Comparison of ENCODE assay signal across 1 cellular context in the genomic region with DNA sequence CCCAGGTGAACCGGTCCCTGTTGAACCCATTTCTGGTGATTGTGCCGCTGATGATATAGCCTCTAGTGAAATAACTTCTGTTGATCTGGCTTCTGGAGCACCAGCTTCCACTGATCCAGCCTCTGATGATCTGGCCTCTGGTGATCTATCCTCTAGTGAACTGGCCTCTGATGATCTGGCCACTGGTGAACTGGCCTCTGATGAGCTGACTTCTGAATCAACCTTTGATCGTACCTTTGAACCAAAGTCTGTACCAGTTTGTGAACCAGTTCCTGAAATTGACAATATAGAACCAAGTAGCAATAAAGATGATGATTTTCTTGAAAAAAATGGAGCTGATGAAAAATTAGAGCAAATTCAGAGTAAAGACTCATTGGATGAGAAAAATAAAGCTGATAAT.
TF ChIP-seq lines count a peak whose summit lies in the region.

No MANE protein-coding gene starts in this region.

TF ChIP-seq in K562, 482 proteins besides CTCF, POLR2A, EP300 and RAD21:
- TF ChIP-seq FOXA3 (CRISPR knock-in tag; conservative IDR thresholded peaks at IDR 0.05 in 1 of 2, IDR thresholded peaks at IDR 0.05 in 1 of 2) (no peak), CEBPB (tag; IDR thresholded peaks at IDR 0.05) (no peak), CHCHD3 (CRISPR knock-in tag; IDR thresholded peaks at IDR 0.05) (no peak), SMARCA4 (IDR thresholded peaks at IDR 0.05) (no peak), CREBBP (IDR thresholded peaks at IDR 0.05; ENCODE audit: low read depth, low read length) (no peak), SRSF1 (IDR thresholded peaks at IDR 0.05; ENCODE audit: low read depth, low read length) (no peak), HNRNPL (IDR thresholded peaks at IDR 0.05; ENCODE audit: low read depth, low read length) (no peak), ZBTB8A (IDR thresholded peaks at IDR 0.05; ENCODE audit: partially characterized antibody) (no peak), NFIC (IDR thresholded peaks at IDR 0.05) (no peak), SNIP1 (IDR thresholded peaks at IDR 0.05; ENCODE audit: low read depth) (no peak), XRCC3 (IDR thresholded peaks at IDR 0.05) (no peak), COPS2 (conservative IDR thresholded peaks at IDR 0.05) (no peak), ZNF133 (CRISPR knock-in tag; IDR thresholded peaks at IDR 0.05) (no peak)
- TF ChIP-seq, protein P1, sequence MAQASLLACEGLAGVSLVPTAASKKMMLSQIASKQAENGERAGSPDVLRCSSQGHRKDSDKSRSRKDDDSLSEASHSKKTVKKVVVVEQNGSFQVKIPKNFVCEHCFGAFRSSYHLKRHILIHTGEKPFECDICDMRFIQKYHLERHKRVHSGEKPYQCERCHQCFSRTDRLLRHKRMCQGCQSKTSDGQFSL (CRISPR knock-in tag; IDR thresholded peaks at IDR 0.05) = no peak
- TF ChIP-seq, protein P1 (tag; IDR thresholded peaks at IDR 0.05) = no peak
- TF ChIP-seq, protein P2, sequence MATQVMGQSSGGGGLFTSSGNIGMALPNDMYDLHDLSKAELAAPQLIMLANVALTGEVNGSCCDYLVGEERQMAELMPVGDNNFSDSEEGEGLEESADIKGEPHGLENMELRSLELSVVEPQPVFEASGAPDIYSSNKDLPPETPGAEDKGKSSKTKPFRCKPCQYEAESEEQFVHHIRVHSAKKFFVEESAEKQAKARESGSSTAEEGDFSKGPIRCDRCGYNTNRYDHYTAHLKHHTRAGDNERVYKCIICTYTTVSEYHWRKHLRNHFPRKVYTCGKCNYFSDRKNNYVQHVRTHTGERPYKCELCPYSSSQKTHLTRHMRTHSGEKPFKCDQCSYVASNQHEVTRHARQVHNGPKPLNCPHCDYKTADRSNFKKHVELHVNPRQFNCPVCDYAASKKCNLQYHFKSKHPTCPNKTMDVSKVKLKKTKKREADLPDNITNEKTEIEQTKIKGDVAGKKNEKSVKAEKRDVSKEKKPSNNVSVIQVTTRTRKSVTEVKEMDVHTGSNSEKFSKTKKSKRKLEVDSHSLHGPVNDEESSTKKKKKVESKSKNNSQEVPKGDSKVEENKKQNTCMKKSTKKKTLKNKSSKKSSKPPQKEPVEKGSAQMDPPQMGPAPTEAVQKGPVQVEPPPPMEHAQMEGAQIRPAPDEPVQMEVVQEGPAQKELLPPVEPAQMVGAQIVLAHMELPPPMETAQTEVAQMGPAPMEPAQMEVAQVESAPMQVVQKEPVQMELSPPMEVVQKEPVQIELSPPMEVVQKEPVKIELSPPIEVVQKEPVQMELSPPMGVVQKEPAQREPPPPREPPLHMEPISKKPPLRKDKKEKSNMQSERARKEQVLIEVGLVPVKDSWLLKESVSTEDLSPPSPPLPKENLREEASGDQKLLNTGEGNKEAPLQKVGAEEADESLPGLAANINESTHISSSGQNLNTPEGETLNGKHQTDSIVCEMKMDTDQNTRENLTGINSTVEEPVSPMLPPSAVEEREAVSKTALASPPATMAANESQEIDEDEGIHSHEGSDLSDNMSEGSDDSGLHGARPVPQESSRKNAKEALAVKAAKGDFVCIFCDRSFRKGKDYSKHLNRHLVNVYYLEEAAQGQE (CRISPR knock-in tag; IDR thresholded peaks at IDR 0.05; ENCODE audit: low read depth) = no peak
- TF ChIP-seq, protein P3, sequence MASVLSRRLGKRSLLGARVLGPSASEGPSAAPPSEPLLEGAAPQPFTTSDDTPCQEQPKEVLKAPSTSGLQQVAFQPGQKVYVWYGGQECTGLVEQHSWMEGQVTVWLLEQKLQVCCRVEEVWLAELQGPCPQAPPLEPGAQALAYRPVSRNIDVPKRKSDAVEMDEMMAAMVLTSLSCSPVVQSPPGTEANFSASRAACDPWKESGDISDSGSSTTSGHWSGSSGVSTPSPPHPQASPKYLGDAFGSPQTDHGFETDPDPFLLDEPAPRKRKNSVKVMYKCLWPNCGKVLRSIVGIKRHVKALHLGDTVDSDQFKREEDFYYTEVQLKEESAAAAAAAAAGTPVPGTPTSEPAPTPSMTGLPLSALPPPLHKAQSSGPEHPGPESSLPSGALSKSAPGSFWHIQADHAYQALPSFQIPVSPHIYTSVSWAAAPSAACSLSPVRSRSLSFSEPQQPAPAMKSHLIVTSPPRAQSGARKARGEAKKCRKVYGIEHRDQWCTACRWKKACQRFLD (CRISPR knock-in tag; IDR thresholded peaks at IDR 0.05) = no peak
- TF ChIP-seq, protein P4, sequence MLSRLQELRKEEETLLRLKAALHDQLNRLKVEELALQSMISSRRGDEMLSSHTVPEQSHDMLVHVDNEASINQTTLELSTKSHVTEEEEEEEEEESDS (CRISPR knock-in tag; IDR thresholded peaks at IDR 0.05) = no peak
- TF ChIP-seq, protein P5, sequence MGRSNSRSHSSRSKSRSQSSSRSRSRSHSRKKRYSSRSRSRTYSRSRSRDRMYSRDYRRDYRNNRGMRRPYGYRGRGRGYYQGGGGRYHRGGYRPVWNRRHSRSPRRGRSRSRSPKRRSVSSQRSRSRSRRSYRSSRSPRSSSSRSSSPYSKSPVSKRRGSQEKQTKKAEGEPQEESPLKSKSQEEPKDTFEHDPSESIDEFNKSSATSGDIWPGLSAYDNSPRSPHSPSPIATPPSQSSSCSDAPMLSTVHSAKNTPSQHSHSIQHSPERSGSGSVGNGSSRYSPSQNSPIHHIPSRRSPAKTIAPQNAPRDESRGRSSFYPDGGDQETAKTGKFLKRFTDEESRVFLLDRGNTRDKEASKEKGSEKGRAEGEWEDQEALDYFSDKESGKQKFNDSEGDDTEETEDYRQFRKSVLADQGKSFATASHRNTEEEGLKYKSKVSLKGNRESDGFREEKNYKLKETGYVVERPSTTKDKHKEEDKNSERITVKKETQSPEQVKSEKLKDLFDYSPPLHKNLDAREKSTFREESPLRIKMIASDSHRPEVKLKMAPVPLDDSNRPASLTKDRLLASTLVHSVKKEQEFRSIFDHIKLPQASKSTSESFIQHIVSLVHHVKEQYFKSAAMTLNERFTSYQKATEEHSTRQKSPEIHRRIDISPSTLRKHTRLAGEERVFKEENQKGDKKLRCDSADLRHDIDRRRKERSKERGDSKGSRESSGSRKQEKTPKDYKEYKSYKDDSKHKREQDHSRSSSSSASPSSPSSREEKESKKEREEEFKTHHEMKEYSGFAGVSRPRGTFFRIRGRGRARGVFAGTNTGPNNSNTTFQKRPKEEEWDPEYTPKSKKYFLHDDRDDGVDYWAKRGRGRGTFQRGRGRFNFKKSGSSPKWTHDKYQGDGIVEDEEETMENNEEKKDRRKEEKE (IDR thresholded peaks at IDR 0.05; ENCODE audit: borderline replicate concordance in 1 of 2, control insufficient read depth in 1 of 2, low read depth in 2 of 2, low read length in 1 of 2) = no peak
